Comparison of ENCODE assay signal across 8 cellular contexts in genomic region chr17:50146927-50147640, GRCh38. TPM values are rescaled to one million over a fixed set of nuclear protein-coding genes. Genes with fewer than 3 reads are reported as not detected.
DNase-seq lines count a peak whose midpoint lies in the region; ATAC-seq and TF ChIP-seq lines count a peak whose summit lies in the region.

No MANE protein-coding gene starts in this region.

- H3K79me1 ChIP-seq in H9 (ENCODE audit: insufficient read depth, low read depth, low read length, poor library complexity, severe bottlenecking) = no peaks in the 10 kb centered on the region

- peaks cover 13% of the 10 kb centered on the region for H3K27me3 Mint-ChIP-seq in H9 (ENCODE audit: low read depth)
- H3K27me3 Mint-ChIP-seq in activated naive CD8-positive, alpha-beta T cell treated with anti-CD3 and anti-CD28 coated beads, Interleukin-2, amount 10 ng/mL, durations not matched to agents 7 days and 5 days = no peaks in the 10 kb centered on the region

- H2BK120ac ChIP-seq in H9 (ENCODE audit: low read depth, low read length, poor library complexity, severe bottlenecking) = no peak overlapping the region

- no peak overlapping the region for H3K27ac ChIP-seq in H9 (ENCODE audit: insufficient read length, low read depth, low read length)
- H3K27ac ChIP-seq in layer of hippocampus (ENCODE audit: low read depth, low read length) = peak overlapping the region; percentile 81
- peak overlapping the region; percentile 70 for H3K27ac ChIP-seq in stomach smooth muscle (ENCODE audit: low read length)
- H3K27ac ChIP-seq in foreskin keratinocyte = no peak overlapping the region

- no peak overlapping the region for H4K8ac ChIP-seq in H9 (replicated peaks; ENCODE audit: insufficient read length, low read depth, low read length)

- H3K4me3 ChIP-seq in stomach smooth muscle (ENCODE audit: low read length in 2 of 2) = peak overlapping the region; percentile 75 to 79

- no peak overlapping the region for H3K56ac ChIP-seq in H9 (ENCODE audit: insufficient read length, low read depth, low read length)

- no peaks in the 10 kb centered on the region for H3K9me3 Mint-ChIP-seq in H9
- no peaks in the 10 kb centered on the region for H3K9me3 Mint-ChIP-seq in activated naive CD8-positive, alpha-beta T cell treated with anti-CD3 and anti-CD28 coated beads, Interleukin-2, amount 10 ng/mL, durations not matched to agents 7 days and 5 days

- peaks cover 21% of the 10 kb centered on the region for H3K23me2 ChIP-seq in H9 (ENCODE audit: insufficient read length, low read depth, low read length, poor library complexity, severe bottlenecking)

- no peak overlapping the region for H2AFZ ChIP-seq in H9 (ENCODE audit: low read length)

- no peak overlapping the region for H2BK20ac ChIP-seq in H9 (ENCODE audit: low read depth, low read length, poor library complexity, severe bottlenecking)

- no peak overlapping the region; the same call in 1 of the 2 replicates for H3K14ac ChIP-seq in H9 (ENCODE audit: insufficient read depth, low read length)

- no peak overlapping the region for H3K18ac ChIP-seq in H9 (ENCODE audit: insufficient read length, low read depth, low read length)

- H3K4ac ChIP-seq in H9 (ENCODE audit: low read depth, low read length) = no peak overlapping the region

- H3K9me3 ChIP-seq in H9 (ENCODE audit: control insufficient read depth, low read depth, low read length) (no peaks in the 10 kb centered on the region), stomach smooth muscle (ENCODE audit: control insufficient read depth in 2 of 2, low read length in 2 of 2) (no peaks in the 10 kb centered on the region)

- no peak overlapping the region for H4K5ac ChIP-seq in H9 (ENCODE audit: insufficient read length, low read depth, low read length)

- H3K4me1 ChIP-seq in H9 (ENCODE audit: insufficient read depth, low read length) = no peaks in the 10 kb centered on the region; the same call in 1 of the 2 replicates
- peaks cover 57% of the 10 kb centered on the region for H3K4me1 ChIP-seq in stomach smooth muscle (ENCODE audit: control insufficient read depth, insufficient read depth, low read length)
- H3K4me1 ChIP-seq in foreskin keratinocyte = peaks cover 5% of the 10 kb centered on the region

- H2AK5ac ChIP-seq in H9 (ENCODE audit: insufficient read length, low read length) = no peak overlapping the region

- peaks cover 12 to 33% (median 24%) of the 10 kb centered on the region in 3 experiments; a peak in 6 of 7 replicates for H3K36me3 Mint-ChIP-seq in H9 (ENCODE audit: insufficient read depth in 1 of 3, low read depth in 3 of 3)
- H3K36me3 Mint-ChIP-seq in activated naive CD8-positive, alpha-beta T cell treated with anti-CD3 and anti-CD28 coated beads, Interleukin-2, amount 10 ng/mL, durations not matched to agents 7 days and 5 days = peaks cover 35% of the 10 kb centered on the region

- no peak overlapping the region for H2BK5ac ChIP-seq in H9 (ENCODE audit: insufficient read length, low read length)

- no peak overlapping the region; a peak in 1 of 7 replicates for H3K27ac Mint-ChIP-seq in H9
- peak overlapping the region; percentile 84 for H3K27ac Mint-ChIP-seq in activated naive CD8-positive, alpha-beta T cell treated with anti-CD3 and anti-CD28 coated beads, Interleukin-2, amount 10 ng/mL, durations not matched to agents 7 days and 5 days

- H3K4me2 ChIP-seq in H9 (ENCODE audit: insufficient read depth, insufficient read length, low read length) = no peak overlapping the region

- H3K79me2 ChIP-seq in H9 (ENCODE audit: insufficient read depth, low read length) = no peaks in the 10 kb centered on the region

- TF ChIP-seq CTCF in H9 (conservative IDR thresholded peaks at IDR 0.05) (no peak), foreskin keratinocyte (conservative IDR thresholded peaks at IDR 0.05) (no peak)

- no peak overlapping the region for H2BK15ac ChIP-seq in H9 (ENCODE audit: low read depth, low read length)

- H4K20me1 ChIP-seq in H9 (ENCODE audit: control insufficient read depth, insufficient read depth, insufficient read length) = peaks cover under 1% of the 10 kb centered on the region

- WGBS in H9 (ENCODE audit: extremely low coverage, insufficient read length, low lambda C conversion rate) = no CpG with 5 or more reads among the region's 14 CpGs

- no peak overlapping the region for H3K23ac ChIP-seq in H9 (ENCODE audit: insufficient read length, low read depth, low read length)

- H4K91ac ChIP-seq in H9 (ENCODE audit: insufficient read length, low read depth, low read length) = no peak overlapping the region

- no peak for ATAC-seq in activated naive CD8-positive, alpha-beta T cell treated with anti-CD3 and anti-CD28 coated beads, Interleukin-2, amount 10 ng/mL, durations not matched to agents 7 days and 5 days (ENCODE audit: low read depth)
- ATAC-seq in GM18870 (IDR thresholded peaks at IDR 0.05; ENCODE audit: unreplicated experiment) (no peak), HG02588 (IDR thresholded peaks at IDR 0.05; ENCODE audit: unreplicated experiment) (no peak), foreskin keratinocyte (no peak)

- H3K4me3 Mint-ChIP-seq in H9 = peak overlapping the region; percentile 71 to 75; a peak in 2 of 5 replicates
- peak overlapping the region; percentile 98 for H3K4me3 Mint-ChIP-seq in activated naive CD8-positive, alpha-beta T cell treated with anti-CD3 and anti-CD28 coated beads, Interleukin-2, amount 10 ng/mL, durations not matched to agents 7 days and 5 days

- POLR2A ChIA-PET in activated naive CD8-positive, alpha-beta T cell treated with anti-CD3 and anti-CD28 coated beads, Interleukin-2, amount 10 ng/mL, durations not matched to agents 7 days and 5 days (lab: Charles Lee) = interaction anchor here (0.5 to 3.7 kb wide), 5 partner anchors 7 to 782 kb away, joined by 3 to 27 read pairs (median 4); no protein-coding TSS in a partner anchor

- H3K27me3 ChIP-seq in H9 (ENCODE audit: insufficient read depth, low read length) = no peaks in the 10 kb centered on the region; the same call in 1 of the 2 replicates
- no peaks in the 10 kb centered on the region for H3K27me3 ChIP-seq in layer of hippocampus (ENCODE audit: control insufficient read depth, insufficient read depth, low read length)
- no peaks in the 10 kb centered on the region for H3K27me3 ChIP-seq in stomach smooth muscle (ENCODE audit: control insufficient read depth in 1 of 2, insufficient read depth in 2 of 2, low read length in 2 of 2)
- H3K27me3 ChIP-seq in foreskin keratinocyte = no peaks in the 10 kb centered on the region

- H3K4me1 Mint-ChIP-seq in H9 = peaks cover 26 to 50% of the 10 kb centered on the region in 2 experiments
- H3K4me1 Mint-ChIP-seq in activated naive CD8-positive, alpha-beta T cell treated with anti-CD3 and anti-CD28 coated beads, Interleukin-2, amount 10 ng/mL, durations not matched to agents 7 days and 5 days = peaks cover 46% of the 10 kb centered on the region

- peaks cover 21 to 25% of the 10 kb centered on the region in 2 donors for H3K36me3 ChIP-seq in stomach smooth muscle (ENCODE audit: control insufficient read depth in 2 of 2, insufficient read depth in 2 of 2, low read length in 2 of 2)

- H2BK12ac ChIP-seq in H9 (ENCODE audit: insufficient read length, low read depth, low read length) = no peak overlapping the region

- no peak overlapping the region for H3T11ph ChIP-seq in H9 (ENCODE audit: low read length)

- H3K9ac ChIP-seq in H9 (ENCODE audit: extremely low read depth, insufficient read length, low read length) (no peak overlapping the region), stomach smooth muscle (ENCODE audit: low read length in 2 of 2) (peak overlapping the region; percentile 47 to 48)

- DNase-seq in H9 = no peak
- no peak for DNase-seq in activated naive CD8-positive, alpha-beta T cell treated with anti-CD3 and anti-CD28 coated beads, Interleukin-2, amount 10 ng/mL, durations not matched to agents 7 days and 5 days
- DNase-seq in SHP77 (lab: John Stamatoyannopoulos, UW) = no peak
- DNase-seq in foreskin keratinocyte = no peak

RNA-seq across cellular contexts. Expression of gene PPP1R9B, which starts 3.4 kb away (rescaled TPM):
- 23.0 and 25.8 TPM in 2 replicates for total RNA-seq in H9 (2021)
- total RNA-seq in activated naive CD8-positive, alpha-beta T cell treated with anti-CD3 and anti-CD28 coated beads, Interleukin-2, amount 10 ng/mL, durations not matched to agents 7 days and 5 days = 100 to 1,000 TPM; 114 to 116 TPM
- 32.9 and 36.0 TPM in 2 replicates for total RNA-seq in foreskin keratinocyte
- 21.2 and 21.5 TPM in 2 replicates for polyA plus RNA-seq in foreskin keratinocyte

RNA-seq across cellular contexts. Expression of gene SAMD14, which starts 17.1 kb away (rescaled TPM):
- total RNA-seq in H9 (2021) (4.8 and 5.9 TPM in 2 replicates), foreskin keratinocyte (0.99 and 2.4 TPM in 2 replicates)
- under 1 TPM; 0.11 to 0.19 TPM for total RNA-seq in activated naive CD8-positive, alpha-beta T cell treated with anti-CD3 and anti-CD28 coated beads, Interleukin-2, amount 10 ng/mL, durations not matched to agents 7 days and 5 days
- 1.4 and 2.4 TPM in 2 replicates for polyA plus RNA-seq in foreskin keratinocyte

RNA-seq across cellular contexts. Expression of gene SGCA, which starts 18.7 kb away (rescaled TPM):
- 0.24 TPM in 1 of 2 replicates, not detected in the other for total RNA-seq in H9 (2021)
- total RNA-seq in activated naive CD8-positive, alpha-beta T cell treated with anti-CD3 and anti-CD28 coated beads, Interleukin-2, amount 10 ng/mL, durations not matched to agents 7 days and 5 days = not detected
- total RNA-seq in foreskin keratinocyte = not detected in 2 replicates
- not detected in 2 replicates for polyA plus RNA-seq in foreskin keratinocyte

RNA-seq across cellular contexts. Expression of gene PDK2, which starts 51.9 kb away (rescaled TPM):
- total RNA-seq in H9 (2021) (16.2 and 19.9 TPM in 2 replicates), foreskin keratinocyte (7.3 and 7.5 TPM in 2 replicates)
- total RNA-seq in activated naive CD8-positive, alpha-beta T cell treated with anti-CD3 and anti-CD28 coated beads, Interleukin-2, amount 10 ng/mL, durations not matched to agents 7 days and 5 days = 10 to 100 TPM; 24.1 to 26.4 TPM
- 6.9 and 7.5 TPM in 2 replicates for polyA plus RNA-seq in foreskin keratinocyte

RNA-seq across cellular contexts. Expression of gene COL1A1, which starts 54.3 kb away (rescaled TPM):
- total RNA-seq in H9 (2021) = 104 and 112 TPM in 2 replicates
- total RNA-seq in activated naive CD8-positive, alpha-beta T cell treated with anti-CD3 and anti-CD28 coated beads, Interleukin-2, amount 10 ng/mL, durations not matched to agents 7 days and 5 days = under 1 TPM; 0.78 to 0.96 TPM
- 3.5 and 4.7 TPM in 2 replicates for total RNA-seq in foreskin keratinocyte
- polyA plus RNA-seq in foreskin keratinocyte = 2.2 and 2.7 TPM in 2 replicates

Comparison
In these comparisons a context has a peak if more than half of its experiments do, and no peak if none do; other contexts are left out.
1. H3K27ac ChIP-seq: peak in layer of hippocampus (single experiment) and stomach smooth muscle (single experiment); none in H9 (single experiment) and foreskin keratinocyte (single experiment).